In the genomic region with DNA sequence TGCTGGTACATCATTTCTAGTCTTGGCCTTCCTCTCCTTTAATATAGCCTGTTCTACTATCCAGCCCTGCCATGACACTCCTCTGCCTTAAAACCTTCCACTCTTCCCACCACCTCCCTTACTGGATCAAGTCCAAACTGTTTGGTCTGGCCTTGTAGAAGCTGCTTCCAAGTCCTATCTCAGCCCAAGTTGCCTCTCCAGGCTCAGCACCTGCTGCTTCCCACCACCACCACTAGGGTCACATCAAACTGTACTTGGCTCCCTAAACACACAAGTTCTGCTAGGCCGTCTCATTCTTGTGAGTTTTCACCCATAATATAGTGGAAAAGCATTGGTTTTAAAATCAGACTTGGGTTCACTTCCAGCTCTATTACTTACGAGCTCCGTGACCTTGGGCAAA, we compare ENCODE assay signal across 1 cellular context.
TF ChIP-seq lines count a peak whose summit lies in the region.

No MANE protein-coding gene starts in this region.

TF ChIP-seq in K562, 482 proteins besides CTCF, POLR2A, EP300 and RAD21 (continued from another document):
- TF ChIP-seq, protein P1, sequence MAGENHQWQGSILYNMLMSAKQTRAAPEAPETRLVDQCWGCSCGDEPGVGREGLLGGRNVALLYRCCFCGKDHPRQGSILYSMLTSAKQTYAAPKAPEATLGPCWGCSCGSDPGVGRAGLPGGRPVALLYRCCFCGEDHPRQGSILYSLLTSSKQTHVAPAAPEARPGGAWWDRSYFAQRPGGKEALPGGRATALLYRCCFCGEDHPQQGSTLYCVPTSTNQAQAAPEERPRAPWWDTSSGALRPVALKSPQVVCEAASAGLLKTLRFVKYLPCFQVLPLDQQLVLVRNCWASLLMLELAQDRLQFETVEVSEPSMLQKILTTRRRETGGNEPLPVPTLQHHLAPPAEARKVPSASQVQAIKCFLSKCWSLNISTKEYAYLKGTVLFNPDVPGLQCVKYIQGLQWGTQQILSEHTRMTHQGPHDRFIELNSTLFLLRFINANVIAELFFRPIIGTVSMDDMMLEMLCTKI (IDR thresholded peaks at IDR 0.05; ENCODE audit: partially characterized antibody) = no peak
- TF ChIP-seq, protein P2, sequence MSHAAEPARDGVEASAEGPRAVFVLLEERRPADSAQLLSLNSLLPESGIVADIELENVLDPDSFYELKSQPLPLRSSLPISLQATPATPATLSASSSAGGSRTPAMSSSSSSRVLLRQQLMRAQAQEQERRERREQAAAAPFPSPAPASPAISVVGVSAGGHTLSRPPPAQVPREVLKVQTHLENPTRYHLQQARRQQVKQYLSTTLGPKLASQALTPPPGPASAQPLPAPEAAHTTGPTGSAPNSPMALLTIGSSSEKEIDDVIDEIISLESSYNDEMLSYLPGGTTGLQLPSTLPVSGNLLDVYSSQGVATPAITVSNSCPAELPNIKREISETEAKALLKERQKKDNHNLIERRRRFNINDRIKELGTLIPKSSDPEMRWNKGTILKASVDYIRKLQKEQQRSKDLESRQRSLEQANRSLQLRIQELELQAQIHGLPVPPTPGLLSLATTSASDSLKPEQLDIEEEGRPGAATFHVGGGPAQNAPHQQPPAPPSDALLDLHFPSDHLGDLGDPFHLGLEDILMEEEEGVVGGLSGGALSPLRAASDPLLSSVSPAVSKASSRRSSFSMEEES (CRISPR knock-in tag; IDR thresholded peaks at IDR 0.05) = no peak
